Comparison of ENCODE assay signal across 8 cellular contexts in the genomic region with DNA sequence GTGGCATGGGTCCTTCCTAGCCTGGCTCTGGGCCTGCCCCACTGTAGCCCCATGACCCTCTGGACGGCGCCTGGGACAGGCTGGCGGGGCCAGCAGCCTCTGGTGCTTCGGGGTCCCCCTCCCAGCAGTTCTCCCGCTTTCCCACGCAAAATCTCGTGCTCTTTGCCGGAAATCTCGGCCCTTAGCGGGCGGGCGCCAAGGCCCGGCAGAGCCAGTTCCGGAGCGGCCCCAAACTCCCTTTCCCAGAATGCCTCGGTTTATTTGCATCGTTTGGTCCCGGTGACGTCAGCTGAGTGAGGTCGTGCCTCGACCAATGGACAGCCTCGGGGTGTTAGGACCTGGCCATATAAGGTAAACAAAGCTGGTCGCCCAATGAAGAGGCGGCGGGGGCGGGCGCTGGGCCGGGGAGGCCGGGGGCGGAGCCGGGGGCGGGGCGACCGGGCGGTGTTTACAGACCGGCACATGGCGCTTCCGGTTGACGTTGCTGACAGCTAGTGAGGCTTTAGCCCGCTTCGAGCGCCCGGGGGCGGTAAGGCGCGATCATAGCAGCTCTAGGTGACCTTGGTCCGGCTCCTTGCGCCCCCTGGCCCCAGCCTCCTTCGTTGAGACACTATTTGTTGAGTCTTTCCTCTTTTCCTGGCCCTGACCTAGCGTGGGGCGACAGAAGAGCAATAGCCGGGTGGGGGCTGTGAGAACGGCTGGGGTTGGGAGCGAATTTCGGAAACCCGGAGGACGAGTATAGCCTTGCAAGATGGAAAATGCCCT. TPM values are rescaled to one million over a fixed set of nuclear protein-coding genes. Genes with fewer than 3 reads are reported as not detected.
A peak's percentile ranks its signal among the peaks of the same experiment; 100 is the strongest.
DNase-seq lines count a peak whose midpoint lies in the region; ATAC-seq and TF ChIP-seq lines count a peak whose summit lies in the region.

No MANE protein-coding gene starts in this region.

- peak; percentile 74 for TF ChIP-seq POLR2A in erythroblast (IDR thresholded peaks at IDR 0.05; ENCODE audit: low read length)

- H3K27me3 ChIP-seq in mucosa of rectum (ENCODE audit: control insufficient read depth in 2 of 2, insufficient read depth in 2 of 2, low read length in 2 of 2), result no peaks in the 10 kb centered on the region

- no peaks in the 10 kb centered on the region for H3K27me3 Mint-ChIP-seq in IgD-negative memory B cell

- H3K36me3 ChIP-seq in mucosa of rectum (ENCODE audit: control insufficient read depth in 2 of 2, insufficient read depth in 2 of 2, low read length in 2 of 2), result no peaks in the 10 kb centered on the region

- peaks cover 33 to 37% of the 10 kb centered on the region in 2 donors for H3K4me1 ChIP-seq in mucosa of rectum (ENCODE audit: control insufficient read depth in 2 of 2, insufficient read depth in 2 of 2, low read length in 2 of 2)

- peak overlapping the region; percentile 93 to 99 (median 93) for H3K27ac Mint-ChIP-seq in IgD-negative memory B cell

- peak overlapping the region; percentile 93 to 99 (median 96) for H3K4me3 Mint-ChIP-seq in IgD-negative memory B cell

- no peaks in the 10 kb centered on the region for H3K9me3 ChIP-seq in mucosa of rectum (ENCODE audit: control insufficient read depth in 2 of 2, low read length in 2 of 2)

- no peaks in the 10 kb centered on the region for H3K36me3 Mint-ChIP-seq in IgD-negative memory B cell

- ATAC-seq in GM21529 (IDR thresholded peaks at IDR 0.05; ENCODE audit: unreplicated experiment), result peak; percentile 77

- peaks cover 9 to 10% (median 9%) of the 10 kb centered on the region in 3 donors for H3K4me1 Mint-ChIP-seq in IgD-negative memory B cell

- H3K9me3 Mint-ChIP-seq in IgD-negative memory B cell, result no peaks in the 10 kb centered on the region

- peak overlapping the region; percentile 99 to 100 for H3K27ac ChIP-seq in mucosa of rectum (ENCODE audit: low read depth in 2 of 2, low read length in 2 of 2)

- H3K4me3 ChIP-seq in mucosa of rectum (ENCODE audit: low read length in 2 of 2), result peak overlapping the region; percentile 82 to 94

- H3K9ac ChIP-seq in mucosa of rectum (ENCODE audit: low read depth in 1 of 2, low read length in 2 of 2), result peak overlapping the region; percentile 98 to 99

- DNase-seq in DMS153 treated with DMSO at 0.1 percent for 48 hours (lab: John Stamatoyannopoulos, UW; ENCODE audit: unreplicated experiment) (peak; percentile 98), OCI-M1 (lab: John Stamatoyannopoulos, UW) (peak; percentile 100), erythroblast (lab: John Stamatoyannopoulos, UW) (peak; percentile 100)
- DNase-seq in activated T-cell treated with anti-CD3 and anti-CD28 coated beads, Interleukin-2, amount 50 U/mL, for 1 hour, result peak; percentile 96
- DNase-seq in stimulated activated CD8-positive, alpha-beta memory T cell treated with anti-CD3 and anti-CD28 coated beads, Interleukin-4, amount 100 ng/mL, for 48 hours, result peak; percentile 98

RNA-seq across cellular contexts. Expression of gene UBALD1, which starts 1.5 kb away (rescaled TPM):
- polyA plus RNA-seq in IgD-negative memory B cell, result 6.7 TPM

RNA-seq across cellular contexts. Expression of gene MGRN1, which starts 8.4 kb away (rescaled TPM):
- 8.5 TPM for polyA plus RNA-seq in IgD-negative memory B cell

Comparison
In these comparisons a context has a peak if more than half of its experiments do, and no peak if none do; other contexts are left out.
1. Peak in every context shown above with its lines: DNase-seq, ATAC-seq, H3K4me3 ChIP-seq and H3K27ac ChIP-seq.